ENCODE assay signal across 12 cellular contexts in the genomic region with DNA sequence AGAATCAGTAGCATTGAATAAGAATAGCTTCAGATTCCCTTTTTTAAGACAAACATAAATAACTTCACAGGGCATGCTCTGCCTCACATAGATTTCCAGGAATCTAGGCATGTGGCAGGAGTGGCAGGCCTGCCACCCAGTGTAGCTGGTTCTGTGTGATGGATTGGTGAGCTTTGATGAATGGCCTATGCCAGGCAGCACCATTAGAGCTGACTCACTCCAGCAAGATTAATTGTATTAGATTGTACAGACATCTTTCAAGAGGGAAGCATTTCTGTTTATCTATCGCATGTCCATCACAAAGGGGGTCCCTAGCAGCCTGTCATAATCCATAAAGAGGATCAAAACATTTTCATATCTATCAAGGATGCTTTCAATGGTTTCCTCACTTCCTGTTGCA.
DNase-seq lines count a peak whose midpoint lies in the region; ATAC-seq and TF ChIP-seq lines count a peak whose summit lies in the region.
"Had no signal": no experiment of that assay in that cellular context is flagged by ENCODE, and none has a peak within 500 bp of the region (broad histone marks: within the 10 kb centered on the region; RNA-seq: fewer than 3 reads in every experiment).

No MANE protein-coding gene starts in this region.

- TF ChIP-seq RAD21 in SK-N-SH (IDR thresholded peaks at IDR 0.05; ENCODE audit: low read length) = no peak

- H3K9me3 ChIP-seq in SK-N-SH = no peaks in the 10 kb centered on the region

- no peak overlapping the region for H2AFZ ChIP-seq in SK-N-SH (ENCODE audit: low read depth)

- H3K4me1 ChIP-seq in SK-N-SH (ENCODE audit: control insufficient read depth in 1 of 2, insufficient read depth in 2 of 2, low read depth in 1 of 2, low read length in 1 of 2) = peaks cover 0 to 2% of the 10 kb centered on the region in 2 experiments; a peak in 2 of 4 replicates

- H3K4me3 ChIP-seq in SK-N-SH (ENCODE audit: low read depth in 2 of 2, low read length in 1 of 2) = no peak overlapping the region
- H3K4me3 ChIP-seq in epithelial cell of esophagus (ENCODE audit: low read length) = no peak overlapping the region
- H3K4me3 ChIP-seq: BLaER1 treated with 17β-estradiol and CSF1 and Interleukin-3, amounts not matched to agents 10 nM and 100 nM had no signal

- H3K27me3 ChIP-seq in SK-N-SH (ENCODE audit: insufficient read depth) = no peaks in the 10 kb centered on the region
- H3K27me3 ChIP-seq: BLaER1 treated with 17β-estradiol and CSF1 and Interleukin-3, amounts not matched to agents 10 nM and 100 nM had no signal

- 12% methylated on average over 1 of the region's 1 CpG for WGBS in SK-N-SH (ENCODE audit: low lambda C conversion rate)

- POLR2A ChIA-PET in SK-N-SH (lab: Yijun Ruan, JAX) = no interaction called here

- H4K20me1 ChIP-seq in SK-N-SH (ENCODE audit: insufficient read depth) = no peaks in the 10 kb centered on the region
- H4K20me1 ChIP-seq: BLaER1 treated with 17β-estradiol and CSF1 and Interleukin-3, amounts not matched to agents 10 nM and 100 nM had no signal

- 0 out of 4 replicates have a peak, but pooled peaks of 1 of the 2 experiments have one; percentile 15 for TF ChIP-seq EP300 in SK-N-SH (IDR thresholded peaks at IDR 0.05; ENCODE audit: borderline replicate concordance in 1 of 2, low read depth in 1 of 2, low read length in 1 of 2)

- intact Hi-C loops in head of caudate nucleus (cut with DNase I) = no loop called here

- in situ Hi-C loops in GM13977 (cut with MboI; ENCODE audit: low pct_unique_long_range_greater_than_20kb, low sequenced_read_pairs, unreplicated experiment) = no loop called here

- TF ChIP-seq CTCF in SK-N-SH (IDR thresholded peaks at IDR 0.05) (no peak), epithelial cell of esophagus (IDR thresholded peaks at IDR 0.05; ENCODE audit: insufficient read depth, low read depth, low read length, missing control alignments) (no peak), GM13977 (IDR thresholded peaks at IDR 0.05; ENCODE audit: extremely low read depth, insufficient read depth, missing control alignments) (no peak)

- H3K79me2 ChIP-seq in SK-N-SH (ENCODE audit: insufficient read depth) = no peaks in the 10 kb centered on the region

- H3K36me3 ChIP-seq in SK-N-SH (replicated peaks in 1 of 2; ENCODE audit: control insufficient read depth in 1 of 2, insufficient read depth in 2 of 2, low read length in 1 of 2) = no peaks in the 10 kb centered on the region
- H3K36me3 ChIP-seq: BLaER1 treated with 17β-estradiol and CSF1 and Interleukin-3, amounts not matched to agents 10 nM and 100 nM had no signal

- no peak overlapping the region for H3K4me2 ChIP-seq in SK-N-SH
- H3K4me2 ChIP-seq: BLaER1 treated with 17β-estradiol and CSF1 and Interleukin-3, amounts not matched to agents 10 nM and 100 nM had no signal

- no peak for ATAC-seq in HG03139 (IDR thresholded peaks at IDR 0.05; ENCODE audit: unreplicated experiment)
- ATAC-seq: CD8-positive, alpha-beta T cell had no signal

- no peaks in the 10 kb centered on the region for H3K9me2 ChIP-seq in SK-N-SH

- CTCF ChIA-PET in SK-N-SH (lab: Yijun Ruan, JAX) = no interaction called here

- DNase-seq in NCI-H446 treated with DMSO at 0.1 percent for 48 hours (lab: John Stamatoyannopoulos, UW) (peak; percentile 7), NCI-H446 (lab: John Stamatoyannopoulos, UW) (no peak), SK-N-SH (peak; percentile 51), epithelial cell of esophagus (ENCODE audit: low read depth) (peak; percentile 2), head of caudate nucleus (no peak), GM13977 (ENCODE audit: low spot score) (no peak)
- DNase-seq: 8988T; CD8-positive, alpha-beta T cell; DMS 273 treated with DMSO at 0.1 percent for 48 hours; H9 had no signal

- H3F3A ChIP-seq in SK-N-SH (replicated peaks; ENCODE audit: insufficient read depth) = no peaks in the 10 kb centered on the region

- H3K27ac ChIP-seq in SK-N-SH (ENCODE audit: low read depth in 2 of 2, low read length in 1 of 2) = no peak overlapping the region
- H3K27ac ChIP-seq: BLaER1 treated with 17β-estradiol and CSF1 and Interleukin-3, amounts not matched to agents 10 nM and 100 nM had no signal

- no peak overlapping the region for H3K9ac ChIP-seq in SK-N-SH
- H3K9ac ChIP-seq: BLaER1 treated with 17β-estradiol and CSF1 and Interleukin-3, amounts not matched to agents 10 nM and 100 nM had no signal

TF ChIP-seq in SK-N-SH, 30 proteins besides CTCF, POLR2A, EP300 and RAD21:
- TF ChIP-seq NFIC (IDR thresholded peaks at IDR 0.05; ENCODE audit: borderline replicate concordance) = no peak
- TF ChIP-seq, protein P1, sequence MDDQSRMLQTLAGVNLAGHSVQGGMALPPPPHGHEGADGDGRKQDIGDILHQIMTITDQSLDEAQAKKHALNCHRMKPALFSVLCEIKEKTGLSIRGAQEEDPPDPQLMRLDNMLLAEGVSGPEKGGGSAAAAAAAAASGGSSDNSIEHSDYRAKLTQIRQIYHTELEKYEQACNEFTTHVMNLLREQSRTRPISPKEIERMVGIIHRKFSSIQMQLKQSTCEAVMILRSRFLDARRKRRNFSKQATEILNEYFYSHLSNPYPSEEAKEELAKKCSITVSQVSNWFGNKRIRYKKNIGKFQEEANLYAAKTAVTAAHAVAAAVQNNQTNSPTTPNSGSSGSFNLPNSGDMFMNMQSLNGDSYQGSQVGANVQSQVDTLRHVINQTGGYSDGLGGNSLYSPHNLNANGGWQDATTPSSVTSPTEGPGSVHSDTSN (IDR thresholded peaks at IDR 0.05) = peak; percentile 21; the same call in 1 of the 2 replicates
- no peak for TF ChIP-seq NRF1 (IDR thresholded peaks at IDR 0.05; ENCODE audit: low read depth, low read length)
- 0 out of 2 replicates have a peak, but pooled peaks have one; percentile 8 for TF ChIP-seq MXI1 (IDR thresholded peaks at IDR 0.05; ENCODE audit: low read depth, low read length)
- no peak for TF ChIP-seq YY1 (IDR thresholded peaks at IDR 0.05; ENCODE audit: low read depth)

Comparison
In these comparisons a context has a peak if more than half of its experiments do, and no peak if none do; other contexts are left out.
1. DNase-seq: peak in NCI-H446 treated with DMSO at 0.1 percent for 48 hours (single experiment), SK-N-SH (single experiment) and epithelial cell of esophagus (single experiment); none in NCI-H446 (0 of 2), head of caudate nucleus (0 of 42) and GM13977 (single experiment).